Comparison of ENCODE assay signal across 2 cellular contexts in the genomic region with DNA sequence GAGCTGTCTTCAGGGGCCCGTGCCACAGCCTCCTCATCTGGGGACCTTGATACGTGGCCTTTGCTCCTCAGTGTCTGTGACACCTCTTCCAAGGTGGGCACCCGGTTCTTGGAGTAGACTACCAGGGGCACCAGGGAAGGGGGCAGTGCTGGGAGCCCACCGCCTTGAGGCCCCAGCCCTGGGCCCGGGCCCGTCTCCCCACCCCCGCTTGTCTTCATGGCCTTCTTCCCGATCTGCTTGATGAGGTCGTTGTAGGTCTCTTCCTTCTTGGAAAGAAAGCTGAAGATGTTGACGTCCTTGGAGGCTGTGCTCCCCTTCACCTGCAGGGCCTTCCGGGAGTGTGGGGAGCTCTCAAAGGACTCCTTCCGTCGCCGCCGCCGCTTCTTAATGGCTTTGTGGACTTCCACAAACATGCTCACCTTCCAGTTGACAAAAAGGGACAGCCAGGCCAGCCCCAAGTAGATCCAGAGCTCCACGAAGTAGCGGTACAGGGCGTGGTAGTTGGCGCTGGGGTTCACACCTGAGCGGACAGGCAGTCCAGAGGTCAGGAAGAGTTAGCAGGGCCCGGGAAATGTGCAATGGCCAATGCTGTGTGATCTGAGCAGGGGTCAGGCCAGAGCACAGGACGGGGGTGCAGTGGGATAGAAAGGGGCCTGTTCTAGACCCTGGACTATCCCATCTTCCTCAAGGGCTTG.
A peak's percentile ranks its signal among the peaks of the same experiment; 100 is the strongest.
TF ChIP-seq lines count a peak whose summit lies in the region.

No MANE protein-coding gene starts in this region.

TF ChIP-seq in liver, 16 proteins besides CTCF, POLR2A, EP300 and RAD21 (continued from another document):
- TF ChIP-seq, protein P1, sequence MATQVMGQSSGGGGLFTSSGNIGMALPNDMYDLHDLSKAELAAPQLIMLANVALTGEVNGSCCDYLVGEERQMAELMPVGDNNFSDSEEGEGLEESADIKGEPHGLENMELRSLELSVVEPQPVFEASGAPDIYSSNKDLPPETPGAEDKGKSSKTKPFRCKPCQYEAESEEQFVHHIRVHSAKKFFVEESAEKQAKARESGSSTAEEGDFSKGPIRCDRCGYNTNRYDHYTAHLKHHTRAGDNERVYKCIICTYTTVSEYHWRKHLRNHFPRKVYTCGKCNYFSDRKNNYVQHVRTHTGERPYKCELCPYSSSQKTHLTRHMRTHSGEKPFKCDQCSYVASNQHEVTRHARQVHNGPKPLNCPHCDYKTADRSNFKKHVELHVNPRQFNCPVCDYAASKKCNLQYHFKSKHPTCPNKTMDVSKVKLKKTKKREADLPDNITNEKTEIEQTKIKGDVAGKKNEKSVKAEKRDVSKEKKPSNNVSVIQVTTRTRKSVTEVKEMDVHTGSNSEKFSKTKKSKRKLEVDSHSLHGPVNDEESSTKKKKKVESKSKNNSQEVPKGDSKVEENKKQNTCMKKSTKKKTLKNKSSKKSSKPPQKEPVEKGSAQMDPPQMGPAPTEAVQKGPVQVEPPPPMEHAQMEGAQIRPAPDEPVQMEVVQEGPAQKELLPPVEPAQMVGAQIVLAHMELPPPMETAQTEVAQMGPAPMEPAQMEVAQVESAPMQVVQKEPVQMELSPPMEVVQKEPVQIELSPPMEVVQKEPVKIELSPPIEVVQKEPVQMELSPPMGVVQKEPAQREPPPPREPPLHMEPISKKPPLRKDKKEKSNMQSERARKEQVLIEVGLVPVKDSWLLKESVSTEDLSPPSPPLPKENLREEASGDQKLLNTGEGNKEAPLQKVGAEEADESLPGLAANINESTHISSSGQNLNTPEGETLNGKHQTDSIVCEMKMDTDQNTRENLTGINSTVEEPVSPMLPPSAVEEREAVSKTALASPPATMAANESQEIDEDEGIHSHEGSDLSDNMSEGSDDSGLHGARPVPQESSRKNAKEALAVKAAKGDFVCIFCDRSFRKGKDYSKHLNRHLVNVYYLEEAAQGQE (IDR thresholded peaks at IDR 0.05): no peak
- TF ChIP-seq JUND (IDR thresholded peaks at IDR 0.05): no peak
- TF ChIP-seq, protein P2, sequence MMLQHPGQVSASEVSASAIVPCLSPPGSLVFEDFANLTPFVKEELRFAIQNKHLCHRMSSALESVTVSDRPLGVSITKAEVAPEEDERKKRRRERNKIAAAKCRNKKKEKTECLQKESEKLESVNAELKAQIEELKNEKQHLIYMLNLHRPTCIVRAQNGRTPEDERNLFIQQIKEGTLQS (IDR thresholded peaks at IDR 0.05): no peak
- TF ChIP-seq HNF4G (IDR thresholded peaks at IDR 0.05): no peak
- TF ChIP-seq EGR1 (IDR thresholded peaks at IDR 0.05; ENCODE audit: low read depth in 2 of 2): no peak
- TF ChIP-seq HNF4A (conservative IDR thresholded peaks at IDR 0.05): peak; percentile 73 to 80
- no peak for TF ChIP-seq SP1 (IDR thresholded peaks at IDR 0.05)
- TF ChIP-seq RXRA (IDR thresholded peaks at IDR 0.05): peak; percentile 56 to 59

TF ChIP-seq in HepG2, 621 proteins besides CTCF, POLR2A, EP300 and RAD21 (continued from another document):
- no peak for TF ChIP-seq KDM2A (CRISPR knock-in tag; IDR thresholded peaks at IDR 0.05; ENCODE audit: borderline replicate concordance, low read depth)
- TF ChIP-seq EHMT2 (IDR thresholded peaks at IDR 0.05; ENCODE audit: borderline replicate concordance, low read depth, low read length): no peak
- TF ChIP-seq, protein P3, sequence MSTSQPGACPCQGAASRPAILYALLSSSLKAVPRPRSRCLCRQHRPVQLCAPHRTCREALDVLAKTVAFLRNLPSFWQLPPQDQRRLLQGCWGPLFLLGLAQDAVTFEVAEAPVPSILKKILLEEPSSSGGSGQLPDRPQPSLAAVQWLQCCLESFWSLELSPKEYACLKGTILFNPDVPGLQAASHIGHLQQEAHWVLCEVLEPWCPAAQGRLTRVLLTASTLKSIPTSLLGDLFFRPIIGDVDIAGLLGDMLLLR (CRISPR knock-in tag; IDR thresholded peaks at IDR 0.05): no peak
- TF ChIP-seq, protein P4, sequence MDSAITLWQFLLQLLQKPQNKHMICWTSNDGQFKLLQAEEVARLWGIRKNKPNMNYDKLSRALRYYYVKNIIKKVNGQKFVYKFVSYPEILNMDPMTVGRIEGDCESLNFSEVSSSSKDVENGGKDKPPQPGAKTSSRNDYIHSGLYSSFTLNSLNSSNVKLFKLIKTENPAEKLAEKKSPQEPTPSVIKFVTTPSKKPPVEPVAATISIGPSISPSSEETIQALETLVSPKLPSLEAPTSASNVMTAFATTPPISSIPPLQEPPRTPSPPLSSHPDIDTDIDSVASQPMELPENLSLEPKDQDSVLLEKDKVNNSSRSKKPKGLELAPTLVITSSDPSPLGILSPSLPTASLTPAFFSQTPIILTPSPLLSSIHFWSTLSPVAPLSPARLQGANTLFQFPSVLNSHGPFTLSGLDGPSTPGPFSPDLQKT (CRISPR knock-in tag; IDR thresholded peaks at IDR 0.05; ENCODE audit: borderline replicate concordance): no peak
- TF ChIP-seq, protein P5, sequence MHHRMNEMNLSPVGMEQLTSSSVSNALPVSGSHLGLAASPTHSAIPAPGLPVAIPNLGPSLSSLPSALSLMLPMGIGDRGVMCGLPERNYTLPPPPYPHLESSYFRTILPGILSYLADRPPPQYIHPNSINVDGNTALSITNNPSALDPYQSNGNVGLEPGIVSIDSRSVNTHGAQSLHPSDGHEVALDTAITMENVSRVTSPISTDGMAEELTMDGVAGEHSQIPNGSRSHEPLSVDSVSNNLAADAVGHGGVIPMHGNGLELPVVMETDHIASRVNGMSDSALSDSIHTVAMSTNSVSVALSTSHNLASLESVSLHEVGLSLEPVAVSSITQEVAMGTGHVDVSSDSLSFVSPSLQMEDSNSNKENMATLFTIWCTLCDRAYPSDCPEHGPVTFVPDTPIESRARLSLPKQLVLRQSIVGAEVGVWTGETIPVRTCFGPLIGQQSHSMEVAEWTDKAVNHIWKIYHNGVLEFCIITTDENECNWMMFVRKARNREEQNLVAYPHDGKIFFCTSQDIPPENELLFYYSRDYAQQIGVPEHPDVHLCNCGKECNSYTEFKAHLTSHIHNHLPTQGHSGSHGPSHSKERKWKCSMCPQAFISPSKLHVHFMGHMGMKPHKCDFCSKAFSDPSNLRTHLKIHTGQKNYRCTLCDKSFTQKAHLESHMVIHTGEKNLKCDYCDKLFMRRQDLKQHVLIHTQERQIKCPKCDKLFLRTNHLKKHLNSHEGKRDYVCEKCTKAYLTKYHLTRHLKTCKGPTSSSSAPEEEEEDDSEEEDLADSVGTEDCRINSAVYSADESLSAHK (CRISPR knock-in tag; IDR thresholded peaks at IDR 0.05; ENCODE audit: borderline replicate concordance): no peak
